Comparison of ENCODE assay signal across 3 cellular contexts in the genomic region with DNA sequence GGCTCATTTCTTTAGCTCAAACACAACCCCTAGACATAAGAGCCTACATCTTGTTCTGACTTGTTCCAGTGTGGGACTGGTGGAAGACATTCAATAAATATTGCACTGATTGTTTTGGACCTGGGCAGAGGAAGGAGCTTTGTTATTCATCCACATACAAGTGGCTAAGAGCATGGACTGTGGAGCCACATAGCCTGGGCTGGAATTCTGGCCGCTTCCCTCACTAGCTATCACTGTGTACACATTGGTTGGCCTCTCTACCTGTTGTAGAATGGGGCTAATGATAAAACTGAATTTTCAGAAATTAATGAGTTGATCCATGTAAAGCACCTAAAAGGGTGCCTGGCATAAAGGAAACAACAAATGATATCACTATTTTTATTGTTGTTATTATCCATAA.
TF ChIP-seq lines count a peak whose summit lies in the region.

No MANE protein-coding gene starts in this region.

TF ChIP-seq in liver, 16 proteins besides CTCF, POLR2A, EP300 and RAD21:
- TF ChIP-seq, protein P1, sequence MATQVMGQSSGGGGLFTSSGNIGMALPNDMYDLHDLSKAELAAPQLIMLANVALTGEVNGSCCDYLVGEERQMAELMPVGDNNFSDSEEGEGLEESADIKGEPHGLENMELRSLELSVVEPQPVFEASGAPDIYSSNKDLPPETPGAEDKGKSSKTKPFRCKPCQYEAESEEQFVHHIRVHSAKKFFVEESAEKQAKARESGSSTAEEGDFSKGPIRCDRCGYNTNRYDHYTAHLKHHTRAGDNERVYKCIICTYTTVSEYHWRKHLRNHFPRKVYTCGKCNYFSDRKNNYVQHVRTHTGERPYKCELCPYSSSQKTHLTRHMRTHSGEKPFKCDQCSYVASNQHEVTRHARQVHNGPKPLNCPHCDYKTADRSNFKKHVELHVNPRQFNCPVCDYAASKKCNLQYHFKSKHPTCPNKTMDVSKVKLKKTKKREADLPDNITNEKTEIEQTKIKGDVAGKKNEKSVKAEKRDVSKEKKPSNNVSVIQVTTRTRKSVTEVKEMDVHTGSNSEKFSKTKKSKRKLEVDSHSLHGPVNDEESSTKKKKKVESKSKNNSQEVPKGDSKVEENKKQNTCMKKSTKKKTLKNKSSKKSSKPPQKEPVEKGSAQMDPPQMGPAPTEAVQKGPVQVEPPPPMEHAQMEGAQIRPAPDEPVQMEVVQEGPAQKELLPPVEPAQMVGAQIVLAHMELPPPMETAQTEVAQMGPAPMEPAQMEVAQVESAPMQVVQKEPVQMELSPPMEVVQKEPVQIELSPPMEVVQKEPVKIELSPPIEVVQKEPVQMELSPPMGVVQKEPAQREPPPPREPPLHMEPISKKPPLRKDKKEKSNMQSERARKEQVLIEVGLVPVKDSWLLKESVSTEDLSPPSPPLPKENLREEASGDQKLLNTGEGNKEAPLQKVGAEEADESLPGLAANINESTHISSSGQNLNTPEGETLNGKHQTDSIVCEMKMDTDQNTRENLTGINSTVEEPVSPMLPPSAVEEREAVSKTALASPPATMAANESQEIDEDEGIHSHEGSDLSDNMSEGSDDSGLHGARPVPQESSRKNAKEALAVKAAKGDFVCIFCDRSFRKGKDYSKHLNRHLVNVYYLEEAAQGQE (IDR thresholded peaks at IDR 0.05) = no peak
- TF ChIP-seq HNF4A (conservative IDR thresholded peaks at IDR 0.05) = peak; percentile 18 to 34

TF ChIP-seq in HepG2, 621 proteins besides CTCF, POLR2A, EP300 and RAD21 (continued from another document):
- TF ChIP-seq, protein P2, sequence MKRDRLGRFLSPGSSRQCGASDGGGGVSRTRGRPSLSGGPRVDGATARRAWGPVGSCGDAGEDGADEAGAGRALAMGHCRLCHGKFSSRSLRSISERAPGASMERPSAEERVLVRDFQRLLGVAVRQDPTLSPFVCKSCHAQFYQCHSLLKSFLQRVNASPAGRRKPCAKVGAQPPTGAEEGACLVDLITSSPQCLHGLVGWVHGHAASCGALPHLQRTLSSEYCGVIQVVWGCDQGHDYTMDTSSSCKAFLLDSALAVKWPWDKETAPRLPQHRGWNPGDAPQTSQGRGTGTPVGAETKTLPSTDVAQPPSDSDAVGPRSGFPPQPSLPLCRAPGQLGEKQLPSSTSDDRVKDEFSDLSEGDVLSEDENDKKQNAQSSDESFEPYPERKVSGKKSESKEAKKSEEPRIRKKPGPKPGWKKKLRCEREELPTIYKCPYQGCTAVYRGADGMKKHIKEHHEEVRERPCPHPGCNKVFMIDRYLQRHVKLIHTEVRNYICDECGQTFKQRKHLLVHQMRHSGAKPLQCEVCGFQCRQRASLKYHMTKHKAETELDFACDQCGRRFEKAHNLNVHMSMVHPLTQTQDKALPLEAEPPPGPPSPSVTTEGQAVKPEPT (CRISPR knock-in tag; IDR thresholded peaks at IDR 0.05; ENCODE audit: low read depth) = no peak
- TF ChIP-seq CREM (IDR thresholded peaks at IDR 0.05) (no peak), CREM (CRISPR knock-in tag; IDR thresholded peaks at IDR 0.05) (no peak), ISX (CRISPR knock-in tag; conservative IDR thresholded peaks at IDR 0.05) (no peak), KDM6A (CRISPR knock-in tag; IDR thresholded peaks at IDR 0.05; ENCODE audit: low read depth) (no peak), ZNF460 (CRISPR knock-in tag; IDR thresholded peaks at IDR 0.05; ENCODE audit: borderline replicate concordance) (no peak), CBX1 (IDR thresholded peaks at IDR 0.05; ENCODE audit: low read depth) (no peak), ZNF556 (CRISPR knock-in tag; IDR thresholded peaks at IDR 0.05; ENCODE audit: borderline replicate concordance) (no peak), TSC22D2 (CRISPR knock-in tag; IDR thresholded peaks at IDR 0.05; ENCODE audit: borderline replicate concordance) (no peak)
- TF ChIP-seq, protein P3, sequence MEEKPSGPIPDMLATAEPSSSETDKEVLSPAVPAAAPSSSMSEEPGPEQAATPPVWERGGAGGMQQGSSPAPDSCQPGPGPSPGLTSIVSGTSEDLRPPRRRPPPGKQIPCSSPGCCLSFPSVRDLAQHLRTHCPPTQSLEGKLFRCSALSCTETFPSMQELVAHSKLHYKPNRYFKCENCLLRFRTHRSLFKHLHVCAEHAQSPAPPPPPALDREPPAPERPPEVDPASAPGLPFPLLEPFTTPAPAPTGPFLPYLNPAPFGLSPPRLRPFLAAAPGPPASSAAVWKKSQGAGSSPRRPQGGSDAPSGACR (CRISPR knock-in tag; IDR thresholded peaks at IDR 0.05) = no peak
- TF ChIP-seq, protein P4, sequence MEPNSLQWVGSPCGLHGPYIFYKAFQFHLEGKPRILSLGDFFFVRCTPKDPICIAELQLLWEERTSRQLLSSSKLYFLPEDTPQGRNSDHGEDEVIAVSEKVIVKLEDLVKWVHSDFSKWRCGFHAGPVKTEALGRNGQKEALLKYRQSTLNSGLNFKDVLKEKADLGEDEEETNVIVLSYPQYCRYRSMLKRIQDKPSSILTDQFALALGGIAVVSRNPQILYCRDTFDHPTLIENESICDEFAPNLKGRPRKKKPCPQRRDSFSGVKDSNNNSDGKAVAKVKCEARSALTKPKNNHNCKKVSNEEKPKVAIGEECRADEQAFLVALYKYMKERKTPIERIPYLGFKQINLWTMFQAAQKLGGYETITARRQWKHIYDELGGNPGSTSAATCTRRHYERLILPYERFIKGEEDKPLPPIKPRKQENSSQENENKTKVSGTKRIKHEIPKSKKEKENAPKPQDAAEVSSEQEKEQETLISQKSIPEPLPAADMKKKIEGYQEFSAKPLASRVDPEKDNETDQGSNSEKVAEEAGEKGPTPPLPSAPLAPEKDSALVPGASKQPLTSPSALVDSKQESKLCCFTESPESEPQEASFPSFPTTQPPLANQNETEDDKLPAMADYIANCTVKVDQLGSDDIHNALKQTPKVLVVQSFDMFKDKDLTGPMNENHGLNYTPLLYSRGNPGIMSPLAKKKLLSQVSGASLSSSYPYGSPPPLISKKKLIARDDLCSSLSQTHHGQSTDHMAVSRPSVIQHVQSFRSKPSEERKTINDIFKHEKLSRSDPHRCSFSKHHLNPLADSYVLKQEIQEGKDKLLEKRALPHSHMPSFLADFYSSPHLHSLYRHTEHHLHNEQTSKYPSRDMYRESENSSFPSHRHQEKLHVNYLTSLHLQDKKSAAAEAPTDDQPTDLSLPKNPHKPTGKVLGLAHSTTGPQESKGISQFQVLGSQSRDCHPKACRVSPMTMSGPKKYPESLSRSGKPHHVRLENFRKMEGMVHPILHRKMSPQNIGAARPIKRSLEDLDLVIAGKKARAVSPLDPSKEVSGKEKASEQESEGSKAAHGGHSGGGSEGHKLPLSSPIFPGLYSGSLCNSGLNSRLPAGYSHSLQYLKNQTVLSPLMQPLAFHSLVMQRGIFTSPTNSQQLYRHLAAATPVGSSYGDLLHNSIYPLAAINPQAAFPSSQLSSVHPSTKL (CRISPR knock-in tag; IDR thresholded peaks at IDR 0.05) = no peak
- TF ChIP-seq, protein P5, sequence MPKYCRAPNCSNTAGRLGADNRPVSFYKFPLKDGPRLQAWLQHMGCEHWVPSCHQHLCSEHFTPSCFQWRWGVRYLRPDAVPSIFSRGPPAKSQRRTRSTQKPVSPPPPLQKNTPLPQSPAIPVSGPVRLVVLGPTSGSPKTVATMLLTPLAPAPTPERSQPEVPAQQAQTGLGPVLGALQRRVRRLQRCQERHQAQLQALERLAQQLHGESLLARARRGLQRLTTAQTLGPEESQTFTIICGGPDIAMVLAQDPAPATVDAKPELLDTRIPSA (CRISPR knock-in tag; IDR thresholded peaks at IDR 0.05; ENCODE audit: borderline replicate concordance) = no peak

TF ChIP-seq in WTC11, 78 proteins besides CTCF, POLR2A, EP300 and RAD21 (continued from another document):
- TF ChIP-seq, protein P6, sequence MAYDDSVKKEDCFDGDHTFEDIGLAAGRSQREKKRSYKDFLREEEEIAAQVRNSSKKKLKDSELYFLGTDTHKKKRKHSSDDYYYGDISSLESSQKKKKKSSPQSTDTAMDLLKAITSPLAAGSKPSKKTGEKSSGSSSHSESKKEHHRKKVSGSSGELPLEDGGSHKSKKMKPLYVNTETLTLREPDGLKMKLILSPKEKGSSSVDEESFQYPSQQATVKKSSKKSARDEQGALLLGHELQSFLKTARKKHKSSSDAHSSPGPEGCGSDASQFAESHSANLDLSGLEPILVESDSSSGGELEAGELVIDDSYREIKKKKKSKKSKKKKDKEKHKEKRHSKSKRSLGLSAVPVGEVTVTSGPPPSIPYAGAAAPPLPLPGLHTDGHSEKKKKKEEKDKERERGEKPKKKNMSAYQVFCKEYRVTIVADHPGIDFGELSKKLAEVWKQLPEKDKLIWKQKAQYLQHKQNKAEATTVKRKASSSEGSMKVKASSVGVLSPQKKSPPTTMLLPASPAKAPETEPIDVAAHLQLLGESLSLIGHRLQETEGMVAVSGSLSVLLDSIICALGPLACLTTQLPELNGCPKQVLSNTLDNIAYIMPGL (CRISPR knock-in tag; IDR thresholded peaks at IDR 0.05) = no peak
- TF ChIP-seq GRHL2 (CRISPR knock-in tag; IDR thresholded peaks at IDR 0.05; ENCODE audit: insufficient replicate concordance, severe bottlenecking) = no peak
- TF ChIP-seq TP53 (CRISPR knock-in tag; IDR thresholded peaks at IDR 0.05) = no peak
- no peak for TF ChIP-seq FOXP1 (CRISPR knock-in tag; IDR thresholded peaks at IDR 0.05; ENCODE audit: borderline replicate concordance)
- TF ChIP-seq, protein P7, sequence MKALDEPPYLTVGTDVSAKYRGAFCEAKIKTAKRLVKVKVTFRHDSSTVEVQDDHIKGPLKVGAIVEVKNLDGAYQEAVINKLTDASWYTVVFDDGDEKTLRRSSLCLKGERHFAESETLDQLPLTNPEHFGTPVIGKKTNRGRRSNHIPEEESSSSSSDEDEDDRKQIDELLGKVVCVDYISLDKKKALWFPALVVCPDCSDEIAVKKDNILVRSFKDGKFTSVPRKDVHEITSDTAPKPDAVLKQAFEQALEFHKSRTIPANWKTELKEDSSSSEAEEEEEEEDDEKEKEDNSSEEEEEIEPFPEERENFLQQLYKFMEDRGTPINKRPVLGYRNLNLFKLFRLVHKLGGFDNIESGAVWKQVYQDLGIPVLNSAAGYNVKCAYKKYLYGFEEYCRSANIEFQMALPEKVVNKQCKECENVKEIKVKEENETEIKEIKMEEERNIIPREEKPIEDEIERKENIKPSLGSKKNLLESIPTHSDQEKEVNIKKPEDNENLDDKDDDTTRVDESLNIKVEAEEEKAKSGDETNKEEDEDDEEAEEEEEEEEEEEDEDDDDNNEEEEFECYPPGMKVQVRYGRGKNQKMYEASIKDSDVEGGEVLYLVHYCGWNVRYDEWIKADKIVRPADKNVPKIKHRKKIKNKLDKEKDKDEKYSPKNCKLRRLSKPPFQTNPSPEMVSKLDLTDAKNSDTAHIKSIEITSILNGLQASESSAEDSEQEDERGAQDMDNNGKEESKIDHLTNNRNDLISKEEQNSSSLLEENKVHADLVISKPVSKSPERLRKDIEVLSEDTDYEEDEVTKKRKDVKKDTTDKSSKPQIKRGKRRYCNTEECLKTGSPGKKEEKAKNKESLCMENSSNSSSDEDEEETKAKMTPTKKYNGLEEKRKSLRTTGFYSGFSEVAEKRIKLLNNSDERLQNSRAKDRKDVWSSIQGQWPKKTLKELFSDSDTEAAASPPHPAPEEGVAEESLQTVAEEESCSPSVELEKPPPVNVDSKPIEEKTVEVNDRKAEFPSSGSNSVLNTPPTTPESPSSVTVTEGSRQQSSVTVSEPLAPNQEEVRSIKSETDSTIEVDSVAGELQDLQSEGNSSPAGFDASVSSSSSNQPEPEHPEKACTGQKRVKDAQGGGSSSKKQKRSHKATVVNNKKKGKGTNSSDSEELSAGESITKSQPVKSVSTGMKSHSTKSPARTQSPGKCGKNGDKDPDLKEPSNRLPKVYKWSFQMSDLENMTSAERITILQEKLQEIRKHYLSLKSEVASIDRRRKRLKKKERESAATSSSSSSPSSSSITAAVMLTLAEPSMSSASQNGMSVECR (CRISPR knock-in tag; IDR thresholded peaks at IDR 0.05; ENCODE audit: borderline replicate concordance) = no peak
- TF ChIP-seq, protein P8, sequence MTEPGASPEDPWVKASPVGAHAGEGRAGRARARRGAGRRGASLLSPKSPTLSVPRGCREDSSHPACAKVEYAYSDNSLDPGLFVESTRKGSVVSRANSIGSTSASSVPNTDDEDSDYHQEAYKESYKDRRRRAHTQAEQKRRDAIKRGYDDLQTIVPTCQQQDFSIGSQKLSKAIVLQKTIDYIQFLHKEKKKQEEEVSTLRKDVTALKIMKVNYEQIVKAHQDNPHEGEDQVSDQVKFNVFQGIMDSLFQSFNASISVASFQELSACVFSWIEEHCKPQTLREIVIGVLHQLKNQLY (CRISPR knock-in tag; IDR thresholded peaks at IDR 0.05) = no peak
- TF ChIP-seq SMAD3 (CRISPR knock-in tag; IDR thresholded peaks at IDR 0.05; ENCODE audit: borderline replicate concordance) = no peak
- TF ChIP-seq, protein P9, sequence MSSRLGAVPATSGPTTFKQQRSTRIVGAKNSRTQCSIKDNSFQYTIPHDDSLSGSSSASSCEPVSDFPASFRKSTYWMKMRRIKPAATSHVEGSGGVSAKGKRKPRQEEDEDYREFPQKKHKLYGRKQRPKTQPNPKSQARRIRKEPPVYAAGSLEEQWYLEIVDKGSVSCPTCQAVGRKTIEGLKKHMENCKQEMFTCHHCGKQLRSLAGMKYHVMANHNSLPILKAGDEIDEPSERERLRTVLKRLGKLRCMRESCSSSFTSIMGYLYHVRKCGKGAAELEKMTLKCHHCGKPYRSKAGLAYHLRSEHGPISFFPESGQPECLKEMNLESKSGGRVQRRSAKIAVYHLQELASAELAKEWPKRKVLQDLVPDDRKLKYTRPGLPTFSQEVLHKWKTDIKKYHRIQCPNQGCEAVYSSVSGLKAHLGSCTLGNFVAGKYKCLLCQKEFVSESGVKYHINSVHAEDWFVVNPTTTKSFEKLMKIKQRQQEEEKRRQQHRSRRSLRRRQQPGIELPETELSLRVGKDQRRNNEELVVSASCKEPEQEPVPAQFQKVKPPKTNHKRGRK (CRISPR knock-in tag; IDR thresholded peaks at IDR 0.05; ENCODE audit: borderline replicate concordance) = no peak
- TF ChIP-seq ZNF317 (CRISPR knock-in tag; IDR thresholded peaks at IDR 0.05; ENCODE audit: borderline replicate concordance, low read depth) = no peak
- TF ChIP-seq SOX15 (CRISPR knock-in tag; IDR thresholded peaks at IDR 0.05) = no peak
- TF ChIP-seq, protein P10, sequence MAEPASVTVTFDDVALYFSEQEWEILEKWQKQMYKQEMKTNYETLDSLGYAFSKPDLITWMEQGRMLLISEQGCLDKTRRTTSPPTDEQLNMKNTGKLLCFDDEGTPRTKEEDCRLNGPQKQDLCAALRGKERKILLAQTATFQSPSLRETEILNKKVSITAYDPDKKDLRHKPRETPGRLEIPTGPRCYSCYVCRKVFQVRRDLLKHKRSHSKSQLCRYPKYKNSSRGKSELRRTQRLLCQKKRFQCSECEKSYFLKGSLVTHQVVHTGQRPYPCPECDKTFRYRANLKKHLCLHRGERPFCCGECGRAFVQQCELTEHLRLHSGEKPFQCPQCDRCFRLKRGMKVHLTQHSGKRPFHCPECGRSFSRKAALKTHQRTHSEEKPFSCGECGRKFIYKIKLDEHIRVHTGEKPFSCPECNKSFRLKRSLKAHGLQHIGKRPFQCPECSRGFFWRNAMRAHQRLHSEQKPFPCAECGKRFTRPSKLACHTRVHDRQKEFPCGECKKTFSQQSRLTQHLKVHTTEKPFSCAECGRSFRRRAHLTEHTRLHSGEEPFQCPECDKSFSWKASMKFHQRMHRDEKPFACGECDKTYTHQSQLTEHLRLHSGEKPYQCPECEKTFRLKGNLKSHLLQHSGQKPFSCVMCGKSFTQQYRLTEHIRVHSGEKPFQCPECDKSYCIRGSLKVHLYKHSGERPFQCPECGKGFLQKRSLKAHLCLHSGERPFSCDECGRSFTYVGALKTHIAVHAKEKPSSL (CRISPR knock-in tag; conservative IDR thresholded peaks at IDR 0.05) = no peak
TF ChIP-seq in WTC11: peak in this region for 0.
